ENCODE assay signal across 13 cellular contexts in the genomic region with DNA sequence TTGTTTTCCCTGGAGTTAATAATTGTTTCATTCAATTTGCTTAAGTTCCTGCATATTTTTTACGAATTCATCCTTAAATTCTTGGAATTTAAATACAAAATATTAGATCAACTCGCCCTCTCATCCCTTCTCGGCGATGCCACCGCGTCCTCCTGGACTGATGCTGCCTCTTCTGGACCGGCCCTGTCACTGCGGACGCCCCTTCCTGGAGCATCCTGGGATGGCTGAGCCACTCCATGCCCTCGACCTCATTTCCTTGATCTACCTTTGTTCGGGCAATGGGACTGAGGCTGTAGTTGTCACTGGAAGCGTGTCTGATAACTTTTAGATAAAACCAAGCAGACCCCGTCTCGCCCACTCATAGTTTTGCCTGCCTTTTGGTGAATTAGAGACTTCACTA.
"Had no signal": no experiment of that assay in that cellular context is flagged by ENCODE, and none has a peak within 500 bp of the region (broad histone marks: within the 10 kb centered on the region; RNA-seq: fewer than 3 reads in every experiment).

No MANE protein-coding gene starts in this region.

- H3K36me3 Mint-ChIP-seq: activated naive CD4-positive, alpha-beta T cell treated with anti-CD3 and anti-CD28 coated beads, Interleukin-2, amount 50 U/mL, for 24 hours; memory B cell; naive B cell; stimulated activated memory B cell treated with anti-CD40 and anti-IgM and Interleukin-4, amounts not matched to agents 10 μg/mL and 1 μg/mL and 100 μg/mL, for 72 hours; T-cell had no signal

- ATAC-seq: mucosa of descending colon; stimulated activated memory B cell treated with anti-CD40 and anti-IgM and Interleukin-4, amounts not matched to agents 10 μg/mL and 1 μg/mL and 100 μg/mL, for 72 hours; T-cell had no signal

- H3K9me3 Mint-ChIP-seq: activated naive CD4-positive, alpha-beta T cell treated with anti-CD3 and anti-CD28 coated beads, Interleukin-2, amount 50 U/mL, for 24 hours; T-cell had no signal

- H3K27me3 ChIP-seq: ascending aorta had no signal

- H3K27ac Mint-ChIP-seq: activated naive CD4-positive, alpha-beta T cell treated with anti-CD3 and anti-CD28 coated beads, Interleukin-2, amount 50 U/mL, for 24 hours; memory B cell; naive B cell; stimulated activated memory B cell treated with anti-CD40 and anti-IgM and Interleukin-4, amounts not matched to agents 10 μg/mL and 1 μg/mL and 100 μg/mL, for 72 hours; T-cell had no signal

- H3K36me3 ChIP-seq: ascending aorta, sigmoid colon had no signal

- H3K4me3 ChIP-seq: ascending aorta, mucosa of descending colon, sigmoid colon had no signal

- H3K4me3 Mint-ChIP-seq: activated naive CD4-positive, alpha-beta T cell treated with anti-CD3 and anti-CD28 coated beads, Interleukin-2, amount 50 U/mL, for 24 hours; memory B cell; naive B cell; stimulated activated memory B cell treated with anti-CD40 and anti-IgM and Interleukin-4, amounts not matched to agents 10 μg/mL and 1 μg/mL and 100 μg/mL, for 72 hours; T-cell had no signal

- H3K4me1 Mint-ChIP-seq: activated naive CD4-positive, alpha-beta T cell treated with anti-CD3 and anti-CD28 coated beads, Interleukin-2, amount 50 U/mL, for 24 hours; memory B cell; naive B cell; stimulated activated memory B cell treated with anti-CD40 and anti-IgM and Interleukin-4, amounts not matched to agents 10 μg/mL and 1 μg/mL and 100 μg/mL, for 72 hours; T-cell had no signal

- DNase-seq: activated CD4-positive, alpha-beta T cell treated with anti-CD3 and anti-CD28 coated beads, Interleukin-2, amount 50 U/mL, for 4 hours; activated gamma-delta T cell; cortex of kidney; mucosa of descending colon; naive B cell; sigmoid colon; stimulated activated CD4-positive, alpha-beta T cell treated with anti-CD3 and anti-CD28 coated beads, Interleukin-4, amount 100 ng/mL, for 4 hours; T-cell; T-helper 9 cell had no signal

- H3K4me1 ChIP-seq: ascending aorta, sigmoid colon had no signal

- H3K27ac ChIP-seq: ascending aorta, sigmoid colon had no signal

- H3K9me3 ChIP-seq: ascending aorta, mucosa of descending colon, sigmoid colon had no signal
